Comparison of ENCODE assay signal across 7 cellular contexts in the genomic region with DNA sequence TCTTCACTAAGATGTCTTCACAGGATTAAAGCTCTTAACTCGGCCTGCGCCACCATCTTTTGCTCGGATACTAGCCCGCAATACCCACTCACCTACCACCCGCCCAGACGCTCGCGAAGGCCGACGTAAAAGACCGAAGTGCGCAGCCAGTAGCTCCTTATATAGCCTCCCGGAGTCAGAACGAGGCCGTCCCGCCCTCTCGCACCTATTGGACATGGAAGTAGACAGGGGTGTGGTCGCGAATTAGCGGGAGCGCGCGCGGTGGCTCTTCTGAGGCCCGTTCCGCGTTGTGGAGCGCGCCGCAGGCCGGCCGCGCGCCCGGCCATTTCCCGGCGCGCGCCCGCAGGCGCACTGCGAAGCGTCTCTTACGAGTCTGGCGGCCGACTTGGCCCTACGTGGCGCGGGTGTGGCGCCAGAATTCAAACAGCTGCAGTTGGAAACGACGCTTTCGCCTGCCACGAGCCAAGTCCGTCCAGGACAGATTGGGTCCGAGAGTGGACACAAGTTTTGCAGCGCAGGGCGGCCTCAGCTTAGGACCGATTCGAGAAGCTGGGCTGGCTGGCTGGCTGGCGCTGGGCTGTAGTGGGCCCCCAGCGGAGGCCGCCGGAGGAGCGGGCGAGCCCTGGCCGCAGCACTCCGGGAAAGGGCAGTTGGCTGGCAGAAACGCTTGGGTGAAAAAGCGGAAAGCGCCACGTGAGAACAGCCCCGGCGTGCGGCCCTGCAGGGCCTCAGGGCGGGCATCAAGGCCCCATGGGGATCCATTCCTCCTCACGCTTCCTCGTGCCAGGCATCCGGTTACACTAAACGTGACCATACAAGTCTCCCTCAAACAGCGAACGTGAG. TPM values are rescaled to one million over a fixed set of nuclear protein-coding genes. Genes with fewer than 3 reads are reported as not detected.
DNase-seq lines count a peak whose midpoint lies in the region; ATAC-seq, FAIRE-seq and TF ChIP-seq lines count a peak whose summit lies in the region.

No MANE protein-coding gene starts in this region.

- peak overlapping the region; percentile 100 for H3K4me3 ChIP-seq in astrocyte (ENCODE audit: insufficient read depth, low read depth, low read length)

- ATAC-seq in GM18502 (IDR thresholded peaks at IDR 0.05; ENCODE audit: poor library complexity, unreplicated experiment): peak; percentile 78
- peak; percentile 72 for ATAC-seq in HG02943 (IDR thresholded peaks at IDR 0.05; ENCODE audit: low read depth, unreplicated experiment)

- TF ChIP-seq CTCF in astrocyte (IDR thresholded peaks at IDR 0.05; ENCODE audit: insufficient read depth, low read depth, low read length): no peak

- peaks cover 45% of the 10 kb centered on the region for H4K20me1 ChIP-seq in astrocyte (ENCODE audit: insufficient read depth, low read length)

- peak overlapping the region; percentile 99 for H3K9ac ChIP-seq in astrocyte (ENCODE audit: low read length)

- peaks cover 26% of the 10 kb centered on the region for H3K36me3 Mint-ChIP-seq in astrocyte (ENCODE audit: low read depth, unreplicated experiment)

- peaks cover 59% of the 10 kb centered on the region for H3K79me2 ChIP-seq in astrocyte (ENCODE audit: insufficient read depth, low read length)

- peak overlapping the region; percentile 92 for H3K27ac ChIP-seq in astrocyte (ENCODE audit: low read depth, low read length)

- H3K4me1 ChIP-seq in astrocyte (ENCODE audit: insufficient read depth, low read length): peaks cover 7% of the 10 kb centered on the region

- no peaks in the 10 kb centered on the region for H3K9me3 ChIP-seq in astrocyte (ENCODE audit: insufficient read depth, low read depth, low read length)

- DNase-seq in NCI-H187 (lab: John Stamatoyannopoulos, UW): peak; percentile 95
- peak; percentile 94 to 99 (median 96) for DNase-seq in T-helper 2 cell
- DNase-seq in astrocyte (ENCODE audit: low read depth): peak; percentile 98
- peak; percentile 95 for DNase-seq in hepatic stellate cell (ENCODE audit: low spot score)
- peak; percentile 95 for DNase-seq in renal cortical epithelial cell (ENCODE audit: low read depth)

- H3K4me2 ChIP-seq in astrocyte (ENCODE audit: low read length): peak overlapping the region; percentile 92

- peak overlapping the region; percentile 100 for H3K4me3 Mint-ChIP-seq in astrocyte (ENCODE audit: unreplicated experiment)

- peaks cover 35% of the 10 kb centered on the region for H3K36me3 ChIP-seq in astrocyte (ENCODE audit: insufficient read depth, low read length)

- H3K27ac Mint-ChIP-seq in astrocyte (ENCODE audit: unreplicated experiment): peak overlapping the region; percentile 99

- no peaks in the 10 kb centered on the region for H3K27me3 ChIP-seq in astrocyte (ENCODE audit: insufficient read depth, low read length)

- FAIRE-seq in astrocyte (lab: Jason Lieb, UNC): no peak

- peaks cover 13% of the 10 kb centered on the region for H3K4me1 Mint-ChIP-seq in astrocyte (ENCODE audit: low read depth, unreplicated experiment)

- H2AFZ ChIP-seq in astrocyte (ENCODE audit: low read depth, low read length): peak overlapping the region; percentile 85

- H3K9me3 Mint-ChIP-seq in astrocyte (ENCODE audit: unreplicated experiment): no peaks in the 10 kb centered on the region

- H3K27me3 Mint-ChIP-seq in astrocyte (ENCODE audit: low read depth, unreplicated experiment): no peaks in the 10 kb centered on the region

RNA-seq across cellular contexts. Expression of gene SYNCRIP, which starts 36.1 kb away (rescaled TPM):
- total RNA-seq in astrocyte (122 and 136 TPM in 2 replicates), renal cortical epithelial cell (79.4 and 138 TPM in 2 replicates)

Comparison
In these comparisons a context has a peak if more than half of its experiments do, and no peak if none do; other contexts are left out.
1. Peak in every context shown above with its lines: DNase-seq, ATAC-seq, H3K4me3 ChIP-seq and H3K27ac ChIP-seq.